In the genomic region with DNA sequence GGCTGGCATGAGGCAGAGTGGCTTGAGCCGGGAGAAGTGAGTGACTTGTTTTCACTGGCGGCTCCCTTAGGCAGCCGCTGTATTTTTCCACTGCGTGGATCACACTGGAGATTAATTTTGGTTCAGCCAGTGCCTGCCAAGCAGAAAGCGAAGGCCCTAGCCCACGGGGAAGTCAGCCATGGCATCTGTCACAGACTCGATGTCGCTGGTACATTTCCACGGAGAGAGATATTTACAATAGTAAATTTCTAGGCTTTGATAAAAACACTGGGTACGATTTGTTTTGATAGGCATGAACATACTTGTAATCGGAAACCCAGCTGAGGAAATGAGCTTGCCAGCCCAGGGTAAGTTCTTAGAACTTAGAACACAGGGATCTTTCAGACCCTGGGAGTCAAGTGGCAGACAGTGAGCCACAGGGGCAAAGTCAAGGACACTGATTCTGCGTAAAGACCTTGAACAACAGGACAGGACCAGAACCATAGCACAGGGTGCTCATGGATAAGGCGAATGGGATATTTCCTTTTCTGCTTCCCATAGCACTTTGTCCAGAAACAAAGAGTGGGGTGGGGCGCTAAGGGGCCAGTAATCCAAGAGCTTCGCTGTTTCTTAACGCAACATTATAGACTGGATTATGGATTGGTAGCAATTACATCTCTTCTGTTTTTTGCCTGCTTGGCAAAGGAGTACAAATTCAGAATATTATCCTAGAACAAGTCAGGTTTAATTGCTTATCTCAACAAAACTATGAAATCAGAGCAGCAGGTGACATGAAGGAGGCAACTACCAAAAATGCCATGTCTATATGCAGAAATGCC, we compare ENCODE assay signal across 8 cellular contexts.
A peak's percentile ranks its signal among the peaks of the same experiment; 100 is the strongest.
DNase-seq lines count a peak whose midpoint lies in the region; ATAC-seq lines count a peak whose summit lies in the region.

No MANE protein-coding gene starts in this region.

- H3K36me3 ChIP-seq in SK-N-MC (ENCODE audit: insufficient read depth, low read length) = peaks cover 24% of the 10 kb centered on the region

- no peaks in the 10 kb centered on the region for H3K9me3 ChIP-seq in SK-N-MC (ENCODE audit: low read depth, low read length)

- peak overlapping the region; percentile 24 for H3K4me3 ChIP-seq in SK-N-MC

- peak overlapping the region; percentile 93 for H3K27ac ChIP-seq in SK-N-MC

- peak; percentile 89 for DNase-seq in EH (ENCODE audit: low read depth)
- no peak for DNase-seq in SK-N-MC (ENCODE audit: low read depth, low spot score)
- peak; percentile 37 for DNase-seq in effector CD8-positive, alpha-beta T cell (lab: John Stamatoyannopoulos, UW)
- DNase-seq in medulla oblongata (ENCODE audit: extremely low spot score) = peak; percentile 85
- DNase-seq in superior temporal gyrus (ENCODE audit: extremely low spot score) = peak; percentile 90
- DNase-seq in stimulated activated CD4-positive, alpha-beta T cell treated with anti-CD3 and anti-CD28 coated beads, Interleukin-2, amount 100 ng/mL, for 48 hours = no peak
- DNase-seq in NCI-H1105 treated with DMSO at 0.1 percent for 48 hours (lab: John Stamatoyannopoulos, UW) = no peak

- H3K9ac ChIP-seq in SK-N-MC (ENCODE audit: insufficient read length) = peak overlapping the region; percentile 49

- ATAC-seq in HG03521 (IDR thresholded peaks at IDR 0.05; ENCODE audit: unreplicated experiment) = no peak

Comparison
In these comparisons a context has a peak if more than half of its experiments do, and no peak if none do; other contexts are left out.
1. DNase-seq: peak in EH (single experiment), effector CD8-positive, alpha-beta T cell (single experiment), medulla oblongata (single experiment) and superior temporal gyrus (single experiment); none in SK-N-MC (single experiment), stimulated activated CD4-positive, alpha-beta T cell treated with anti-CD3 and anti-CD28 coated beads, Interleukin-2, amount 100 ng/mL, for 48 hours (0 of 2) and NCI-H1105 treated with DMSO at 0.1 percent for 48 hours (single experiment).